In genomic region chr11:97140885-97141494, GRCh38 we compare ENCODE assay signal across 8 cellular contexts.
DNase-seq lines count a peak whose midpoint lies in the region; ATAC-seq, FAIRE-seq and TF ChIP-seq lines count a peak whose summit lies in the region.

No MANE protein-coding gene starts in this region.

- ATAC-seq in GM21423 (IDR thresholded peaks at IDR 0.05; ENCODE audit: unreplicated experiment) (no peak), aorta (ENCODE audit: low FRiP score) (no peak)

- H3K9ac ChIP-seq in SU-DHL-6 (ENCODE audit: low read length) (no peak overlapping the region), kidney (ENCODE audit: low read length in 2 of 2) (no peak overlapping the region)

- peak; percentile 3 for FAIRE-seq in G401.6 (lab: Jason Lieb, UNC)
- no peak for FAIRE-seq in kidney (lab: Jason Lieb, UNC)

- H3K27ac ChIP-seq in SU-DHL-6 (ENCODE audit: low read depth, low read length) (no peak overlapping the region), kidney (ENCODE audit: low read depth in 2 of 2, low read length in 2 of 2) (no peak overlapping the region), aorta (ENCODE audit: low read depth in 1 of 2, low read length in 2 of 2) (no peak overlapping the region)

- 65 to 68% methylated on average over 2 of the region's 2 CpGs for WGBS in aorta, 2 donors

- H3K9me3 ChIP-seq in SU-DHL-6 (ENCODE audit: insufficient read depth, low read length), result no peaks in the 10 kb centered on the region
- peaks cover 0 to 3% of the 10 kb centered on the region in 2 donors for H3K9me3 ChIP-seq in kidney (ENCODE audit: control insufficient read depth in 1 of 2, low read length in 2 of 2)
- no peaks in the 10 kb centered on the region for H3K9me3 ChIP-seq in aorta (ENCODE audit: control insufficient read depth, low read length)

- DNase-seq in HT-29 (ENCODE audit: low spot score) (peak; percentile 70), kidney (no peak), mucosa of gallbladder (ENCODE audit: low spot score) (no peak), aorta (no peak), amygdala (lab: John Stamatoyannopoulos, UW) (no peak)

- H3K4me2 ChIP-seq in SU-DHL-6 (ENCODE audit: low read depth, low read length, poor library complexity, severe bottlenecking), result no peak overlapping the region

- no peaks in the 10 kb centered on the region for H4K20me1 ChIP-seq in SU-DHL-6 (ENCODE audit: low read depth, low read length)

- no peaks in the 10 kb centered on the region for H3K27me3 ChIP-seq in SU-DHL-6 (ENCODE audit: low read length)
- no peaks in the 10 kb centered on the region for H3K27me3 ChIP-seq in aorta (ENCODE audit: control insufficient read depth in 1 of 2, insufficient read depth in 2 of 2, low read length in 1 of 2)

- H3K36me3 ChIP-seq in SU-DHL-6 (ENCODE audit: low read length), result no peaks in the 10 kb centered on the region
- no peaks in the 10 kb centered on the region for H3K36me3 ChIP-seq in kidney (ENCODE audit: control insufficient read depth in 1 of 2, insufficient read depth in 2 of 2, low read length in 2 of 2)
- H3K36me3 ChIP-seq in aorta (ENCODE audit: control insufficient read depth in 1 of 2, insufficient read depth in 2 of 2, low read length in 1 of 2), result no peaks in the 10 kb centered on the region

- H2AFZ ChIP-seq in SU-DHL-6 (ENCODE audit: low read depth, low read length, severe bottlenecking), result no peak overlapping the region

- intact Hi-C loops in kidney (cut with DNase I) (no loop called here), aorta (cut with DNase I) (no loop called here)

- peak; percentile 23 for TF ChIP-seq CTCF in SU-DHL-6 (IDR thresholded peaks at IDR 0.05; ENCODE audit: insufficient read depth, low read length, poor library complexity, severe bottlenecking)
- peak; percentile 2 for TF ChIP-seq CTCF in kidney (IDR thresholded peaks at IDR 0.05; ENCODE audit: borderline replicate concordance, extremely low read depth, insufficient read depth)

- H3K4me3 ChIP-seq in SU-DHL-6 (ENCODE audit: insufficient read depth, low read length, poor library complexity, severe bottlenecking), result no peak overlapping the region
- no peak overlapping the region for H3K4me3 ChIP-seq in kidney (ENCODE audit: low read length in 2 of 2)
- no peak overlapping the region for H3K4me3 ChIP-seq in aorta (ENCODE audit: low read length in 2 of 2)

- H3F3A ChIP-seq in SU-DHL-6 (ENCODE audit: insufficient read depth), result no peaks in the 10 kb centered on the region

- H3K9me2 ChIP-seq in SU-DHL-6 (replicated peaks; ENCODE audit: insufficient read depth, low read length), result no peaks in the 10 kb centered on the region

- no peaks in the 10 kb centered on the region for H3K79me2 ChIP-seq in SU-DHL-6 (ENCODE audit: insufficient read depth, low read length)

- H3K4me1 ChIP-seq in kidney (ENCODE audit: control insufficient read depth in 1 of 2, insufficient read depth in 1 of 2, low read depth in 1 of 2, low read length in 2 of 2) (no peaks in the 10 kb centered on the region), aorta (ENCODE audit: control insufficient read depth in 1 of 2, insufficient read depth in 2 of 2, low read length in 2 of 2) (no peaks in the 10 kb centered on the region)
